ENCODE assay signal across 8 cellular contexts in the genomic region with DNA sequence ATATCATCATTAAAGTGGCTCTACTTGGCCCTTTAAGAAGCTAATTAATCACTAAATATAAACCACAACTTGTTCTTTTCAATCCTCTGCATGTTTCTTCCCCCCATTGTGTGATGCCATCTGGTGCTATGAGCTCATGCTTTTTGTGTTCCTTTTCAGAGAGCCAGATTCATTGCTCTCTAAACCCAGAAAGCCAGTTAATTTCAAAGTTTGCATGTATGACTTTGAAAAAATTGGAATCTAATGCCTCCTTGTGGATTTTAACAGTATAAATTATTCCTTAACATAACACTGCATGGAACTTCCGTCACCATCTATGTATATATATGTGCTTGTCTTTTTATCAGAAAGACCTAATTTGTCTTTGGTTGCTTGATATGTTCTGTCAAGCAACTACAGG. TPM values are rescaled to one million over a fixed set of nuclear protein-coding genes. Genes with fewer than 3 reads are reported as not detected.
DNase-seq lines count a peak whose midpoint lies in the region; ATAC-seq and TF ChIP-seq lines count a peak whose summit lies in the region.

No MANE protein-coding gene starts in this region.

- H3K4me2 ChIP-seq in mesenchymal stem cell (ENCODE audit: low read length, poor library complexity, severe bottlenecking), result no peak overlapping the region

- intact Hi-C loops in activated T-helper 2 cell treated with anti-CD3 and anti-CD28 coated beads, Interferon-gamma antibody, Interleukin-2, Interleukin-4, amounts not matched to agents 10 μg/mL and 5 μg/mL and 100 μg/mL, durations not matched to agents 14 hours and 24 hours and 36 hours (cut with micrococcal nuclease), result no loop called here
- intact Hi-C loops in natural killer cell (cut with micrococcal nuclease), result no loop called here

- no peaks in the 10 kb centered on the region for H3K27me3 ChIP-seq in mesenchymal stem cell (ENCODE audit: control insufficient read depth in 1 of 2, insufficient read depth in 1 of 2, low read length in 2 of 2)

- no peak overlapping the region for H3K14ac ChIP-seq in mesenchymal stem cell (ENCODE audit: low read length in 2 of 2)

- H2AK5ac ChIP-seq in mesenchymal stem cell (ENCODE audit: low read length, severe bottlenecking), result no peak overlapping the region

- no peak overlapping the region for H3K4ac ChIP-seq in mesenchymal stem cell (ENCODE audit: low read depth in 1 of 2, low read length in 2 of 2)

- DNase-seq in AG10803 (ENCODE audit: low read depth) (peak; percentile 78), NCI-H1048 (lab: John Stamatoyannopoulos, UW) (peak; percentile 1), cerebellum (ENCODE audit: low spot score) (peak; percentile 81), mesenchymal stem cell (peak; percentile 76), SIG-M5 (lab: John Stamatoyannopoulos, UW) (no peak), natural killer cell (no peak)
- DNase-seq in activated T-helper 2 cell treated with anti-CD3 and anti-CD28 coated beads, Interferon-gamma antibody, Interleukin-2, Interleukin-4, amounts not matched to agents 10 μg/mL and 5 μg/mL and 100 μg/mL, durations not matched to agents 14 hours and 24 hours and 36 hours (ENCODE audit: low spot score), result no peak
- DNase-seq in activated effector memory CD4-positive, alpha-beta T cell treated with Interleukin-2 at 50 U/mL for 16 hours, result no peak

- no CpG with 5 or more reads among the region's 1 CpG for WGBS in mesenchymal stem cell

- ATAC-seq in natural killer cell, result no peak

- no peak overlapping the region for H4K8ac ChIP-seq in mesenchymal stem cell (ENCODE audit: low read length)

- TF ChIP-seq CTCF in AG10803 (conservative IDR thresholded peaks at IDR 0.05; ENCODE audit: low read length) (peak; percentile 58), natural killer cell (IDR thresholded peaks at IDR 0.05) (no peak)

- no peak overlapping the region for H3K4me3 Mint-ChIP-seq in activated T-helper 2 cell treated with anti-CD3 and anti-CD28 coated beads, Interferon-gamma antibody, Interleukin-2, Interleukin-4, amounts not matched to agents 10 μg/mL and 5 μg/mL and 100 μg/mL, durations not matched to agents 14 hours and 24 hours and 36 hours (ENCODE audit: low read depth)
- no peak overlapping the region for H3K4me3 Mint-ChIP-seq in natural killer cell

- H3K4me3 ChIP-seq in AG10803 (ENCODE audit: low read length) (no peak overlapping the region), mesenchymal stem cell (ENCODE audit: insufficient read depth in 1 of 2, low read depth in 1 of 2, low read length in 2 of 2) (no peak overlapping the region)

- H3K9me3 ChIP-seq in mesenchymal stem cell (ENCODE audit: control insufficient read depth, low read length), result peaks cover 21% of the 10 kb centered on the region

- H3K36me3 Mint-ChIP-seq in activated T-helper 2 cell treated with anti-CD3 and anti-CD28 coated beads, Interferon-gamma antibody, Interleukin-2, Interleukin-4, amounts not matched to agents 10 μg/mL and 5 μg/mL and 100 μg/mL, durations not matched to agents 14 hours and 24 hours and 36 hours (ENCODE audit: low read depth), result no peaks in the 10 kb centered on the region
- H3K36me3 Mint-ChIP-seq in natural killer cell, result peaks cover 13% of the 10 kb centered on the region

- H3K9ac ChIP-seq in mesenchymal stem cell (ENCODE audit: low read length), result peak overlapping the region; percentile 21

- peaks cover 21% of the 10 kb centered on the region for H3K9me3 Mint-ChIP-seq in activated T-helper 2 cell treated with anti-CD3 and anti-CD28 coated beads, Interferon-gamma antibody, Interleukin-2, Interleukin-4, amounts not matched to agents 10 μg/mL and 5 μg/mL and 100 μg/mL, durations not matched to agents 14 hours and 24 hours and 36 hours
- peaks cover 11 to 15% of the 10 kb centered on the region in 2 donors for H3K9me3 Mint-ChIP-seq in natural killer cell

- H2BK12ac ChIP-seq in mesenchymal stem cell (ENCODE audit: low read length in 2 of 2), result no peak overlapping the region

- H2AFZ ChIP-seq in mesenchymal stem cell (ENCODE audit: low read depth, low read length), result no peak overlapping the region

- H3K27me3 Mint-ChIP-seq in activated T-helper 2 cell treated with anti-CD3 and anti-CD28 coated beads, Interferon-gamma antibody, Interleukin-2, Interleukin-4, amounts not matched to agents 10 μg/mL and 5 μg/mL and 100 μg/mL, durations not matched to agents 14 hours and 24 hours and 36 hours (ENCODE audit: low read depth), result peaks cover 46% of the 10 kb centered on the region
- peaks cover 8 to 18% of the 10 kb centered on the region in 2 donors for H3K27me3 Mint-ChIP-seq in natural killer cell (ENCODE audit: low read depth in 2 of 2)

- no peak overlapping the region for H3K27ac Mint-ChIP-seq in activated T-helper 2 cell treated with anti-CD3 and anti-CD28 coated beads, Interferon-gamma antibody, Interleukin-2, Interleukin-4, amounts not matched to agents 10 μg/mL and 5 μg/mL and 100 μg/mL, durations not matched to agents 14 hours and 24 hours and 36 hours
- H3K27ac Mint-ChIP-seq in natural killer cell, result no peak overlapping the region

- no peaks in the 10 kb centered on the region for H3K4me1 Mint-ChIP-seq in activated T-helper 2 cell treated with anti-CD3 and anti-CD28 coated beads, Interferon-gamma antibody, Interleukin-2, Interleukin-4, amounts not matched to agents 10 μg/mL and 5 μg/mL and 100 μg/mL, durations not matched to agents 14 hours and 24 hours and 36 hours (ENCODE audit: low read depth)
- H3K4me1 Mint-ChIP-seq in natural killer cell, result no peaks in the 10 kb centered on the region

- peak overlapping the region; percentile 92 for H3K27ac ChIP-seq in mesenchymal stem cell (ENCODE audit: low read length, poor library complexity, severe bottlenecking)

- peaks cover 4% of the 10 kb centered on the region for H3K4me1 ChIP-seq in mesenchymal stem cell (ENCODE audit: control insufficient read depth, insufficient read depth, low read depth, low read length)

- H2BK120ac ChIP-seq in mesenchymal stem cell (ENCODE audit: low read depth, low read length), result no peak overlapping the region

- H2BK5ac ChIP-seq in mesenchymal stem cell (ENCODE audit: low read depth, low read length, poor library complexity, severe bottlenecking), result no peak overlapping the region

- H3K36me3 ChIP-seq in mesenchymal stem cell (ENCODE audit: control insufficient read depth in 1 of 2, insufficient read depth in 2 of 2, low read depth in 1 of 2, low read length in 2 of 2), result no peaks in the 10 kb centered on the region

- H3K23ac ChIP-seq in mesenchymal stem cell (ENCODE audit: low read length in 2 of 2), result no peak overlapping the region

- no peak overlapping the region for H2BK15ac ChIP-seq in mesenchymal stem cell (ENCODE audit: low read depth, poor library complexity, severe bottlenecking)

- H4K91ac ChIP-seq in mesenchymal stem cell (ENCODE audit: low read length), result no peak overlapping the region

- no peaks in the 10 kb centered on the region for H3K79me1 ChIP-seq in mesenchymal stem cell (replicated peaks; ENCODE audit: low read length, poor library complexity, severe bottlenecking)

- no peak overlapping the region for H3K18ac ChIP-seq in mesenchymal stem cell (ENCODE audit: low read depth in 1 of 2, low read length in 2 of 2)

RNA-seq across cellular contexts. Expression of gene TMEM178A, which starts 31.1 kb away (rescaled TPM):
- total RNA-seq in cerebellum (26.8 TPM), natural killer cell (under 1 TPM in 1 of 3 donors, not detected in 2; 0.21 TPM)
- polyA plus RNA-seq in mesenchymal stem cell (2013, experiment 1 of 2), result 8.1 TPM
- 7.9 TPM for polyA plus RNA-seq in mesenchymal stem cell (2013, experiment 2 of 2)
- total RNA-seq in activated T-helper 2 cell treated with anti-CD3 and anti-CD28 coated beads, Interferon-gamma antibody, Interleukin-2, Interleukin-4, amounts not matched to agents 10 μg/mL and 5 μg/mL and 100 μg/mL, durations not matched to agents 14 hours and 24 hours and 36 hours, result 0.23 and 0.32 TPM in 2 replicates

Comparison
In these comparisons a context has a peak if more than half of its experiments do, and no peak if none do; other contexts are left out.
1. DNase-seq: peak in AG10803 (single experiment), NCI-H1048 (single experiment), cerebellum (single experiment) and mesenchymal stem cell (single experiment); none in SIG-M5 (single experiment), activated T-helper 2 cell treated with anti-CD3 and anti-CD28 coated beads, Interferon-gamma antibody, Interleukin-2, Interleukin-4, amounts not matched to agents 10 μg/mL and 5 μg/mL and 100 μg/mL, durations not matched to agents 14 hours and 24 hours and 36 hours (single experiment), activated effector memory CD4-positive, alpha-beta T cell treated with Interleukin-2 at 50 U/mL for 16 hours (single experiment) and natural killer cell (single experiment).
2. RNA of gene TMEM178A, which starts 31.1 kb away (total RNA-seq): 26.8 TPM in cerebellum (single experiment); 0.23 to 0.32 TPM in activated T-helper 2 cell treated with anti-CD3 and anti-CD28 coated beads, Interferon-gamma antibody, Interleukin-2, Interleukin-4, amounts not matched to agents 10 μg/mL and 5 μg/mL and 100 μg/mL, durations not matched to agents 14 hours and 24 hours and 36 hours and 0.21 TPM in natural killer cell; every median in the first group is over 10 times any median in the second.